17 cellular contexts compared by ENCODE assay signal in genomic region chrX:71151366-71151765, GRCh38. TPM values are rescaled to one million over a fixed set of nuclear protein-coding genes. Genes with fewer than 3 reads are reported as not detected.
A peak's percentile ranks its signal among the peaks of the same experiment; 100 is the strongest.
DNase-seq lines count a peak whose midpoint lies in the region; ATAC-seq and TF ChIP-seq lines count a peak whose summit lies in the region.
"Had no signal": no experiment of that assay in that cellular context is flagged by ENCODE, and none has a peak within 500 bp of the region (broad histone marks: within the 10 kb centered on the region; RNA-seq: fewer than 3 reads in every experiment).

No MANE protein-coding gene starts in this region.

- intact Hi-C loops in dorsolateral prefrontal cortex (cut with DNase I): no loop called here

- H3K27me3 ChIP-seq in BLaER1 treated with 17β-estradiol and CSF1 and Interleukin-3, amounts not matched to agents 10 nM and 100 nM: peaks cover 22 to 97% (median 65%) of the 10 kb centered on the region in 11 experiments
- peaks cover 0 to 63% (median 21%) of the 10 kb centered on the region in 45 donors for H3K27me3 ChIP-seq in dorsolateral prefrontal cortex
- H3K27me3 ChIP-seq in osteoblast (ENCODE audit: insufficient read depth, low read length): peaks cover 6% of the 10 kb centered on the region
- H3K27me3 ChIP-seq in HAP-1 (ENCODE audit: low read depth): no peaks in the 10 kb centered on the region

- no peak overlapping the region for H3K9ac ChIP-seq in BLaER1 treated with 17β-estradiol and CSF1 and Interleukin-3, amounts not matched to agents 10 nM and 100 nM
- H3K9ac ChIP-seq: BLaER1 had no signal

- TF ChIP-seq CTCF in dorsolateral prefrontal cortex (IDR thresholded peaks at IDR 0.05 in 54 of 56, conservative IDR thresholded peaks at IDR 0.05 in 2 of 56; ENCODE audit: low read depth in 1 of 56, partially characterized antibody in 56 of 56) (no peak), osteoblast (IDR thresholded peaks at IDR 0.05; ENCODE audit: extremely low read depth, low read depth, low read length) (no peak)

- peaks cover 0 to 16% (median 0%) of the 10 kb centered on the region in 11 experiments; a peak in 5 of 22 replicates for H4K20me1 ChIP-seq in BLaER1 treated with 17β-estradiol and CSF1 and Interleukin-3, amounts not matched to agents 10 nM and 100 nM
- no peaks in the 10 kb centered on the region for H4K20me1 ChIP-seq in osteoblast (ENCODE audit: insufficient read depth, low read length)

- no peaks in the 10 kb centered on the region for H3K27me3 Mint-ChIP-seq in T-helper 17 cell

- H3K79me2 ChIP-seq in osteoblast (ENCODE audit: insufficient read depth, low read length): no peaks in the 10 kb centered on the region

- H3K36me3 ChIP-seq in BLaER1 treated with 17β-estradiol and CSF1 and Interleukin-3, amounts not matched to agents 10 nM and 100 nM: no peaks in the 10 kb centered on the region
- H3K36me3 ChIP-seq in osteoblast (ENCODE audit: insufficient read depth, low read length): no peaks in the 10 kb centered on the region
- H3K36me3 ChIP-seq in HAP-1 (replicated peaks): no peaks in the 10 kb centered on the region
- H3K36me3 ChIP-seq: BLaER1 had no signal

- H3K4me2 ChIP-seq in BLaER1 treated with 17β-estradiol and CSF1 and Interleukin-3, amounts not matched to agents 10 nM and 100 nM: peak overlapping the region in 7 of 11 experiments; percentile 8 to 50 (median 29); a peak in 10 of 22 replicates
- no peak overlapping the region for H3K4me2 ChIP-seq in osteoblast (ENCODE audit: insufficient read depth, low read length)
- H3K4me2 ChIP-seq: BLaER1 had no signal

- H3K4me1 ChIP-seq in BLaER1 treated with 17β-estradiol and CSF1 and Interleukin-3, amounts not matched to agents 10 nM and 100 nM: peaks cover 29 to 74% (median 49%) of the 10 kb centered on the region in 10 experiments
- peaks cover under 1% of the 10 kb centered on the region for H3K4me1 ChIP-seq in osteoblast (ENCODE audit: insufficient read depth, low read length)
- H3K4me1 ChIP-seq in HAP-1: no peaks in the 10 kb centered on the region

- H3K4me3 Mint-ChIP-seq in T-helper 17 cell: no peak overlapping the region
- H3K4me3 Mint-ChIP-seq: CD8-positive, alpha-beta T cell had no signal

- H3K27ac Mint-ChIP-seq in T-helper 17 cell: peak overlapping the region; percentile 62
- H3K27ac Mint-ChIP-seq: CD8-positive, alpha-beta T cell had no signal

- no peaks in the 10 kb centered on the region for H3K9me3 ChIP-seq in BLaER1 treated with 17β-estradiol and CSF1 and Interleukin-3, amounts not matched to agents 10 nM and 100 nM (replicated peaks in 1 of 11)
- H3K9me3 ChIP-seq in T-helper 17 cell (ENCODE audit: control insufficient read depth, low read length, poor library complexity, severe bottlenecking) (no peaks in the 10 kb centered on the region), osteoblast (ENCODE audit: low read depth, low read length) (no peaks in the 10 kb centered on the region), HAP-1 (no peaks in the 10 kb centered on the region)
- H3K9me3 ChIP-seq: BLaER1 had no signal

- H3K4me1 Mint-ChIP-seq in T-helper 17 cell: peaks cover 15% of the 10 kb centered on the region

- in situ Hi-C loops in HAP-1 (cut with MboI; ENCODE audit: low sequenced_read_pairs): no loop called here

- DNase-seq in T-helper 17 cell (no peak), dorsolateral prefrontal cortex (no peak), osteoblast (ENCODE audit: insufficient read length, low spot score, missing footprints) (peak; percentile 58), HUDEP-2 (lab: John Stamatoyannopoulos, UW; ENCODE audit: unreplicated experiment in 76 of 76) (no peak), HAP-1 (ENCODE audit: low spot score in 2 of 2) (no peak)
- no peak for DNase-seq in activated CD4-positive, CD25-positive, alpha-beta regulatory T cell (lab: John Stamatoyannopoulos, UW)
- DNase-seq: 8988T; Calu3; CD8-positive, alpha-beta T cell; DMS79 treated with DMSO at 0.1 percent for 48 hours; GF-D8; GOT3; H7 had no signal

- H3K36me3 Mint-ChIP-seq in T-helper 17 cell (ENCODE audit: low read depth): peaks cover 3% of the 10 kb centered on the region

- H2AFZ ChIP-seq in osteoblast (ENCODE audit: low read length): no peak overlapping the region

- H3K27ac ChIP-seq in BLaER1 treated with 17β-estradiol and CSF1 and Interleukin-3, amounts not matched to agents 10 nM and 100 nM: no peak overlapping the region
- H3K27ac ChIP-seq in dorsolateral prefrontal cortex (peak overlapping the region in 32 of 59 donors; percentile 9 to 73 (median 50)), osteoblast (ENCODE audit: low read depth, low read length) (no peak overlapping the region)
- H3K27ac ChIP-seq: BLaER1 had no signal

- no peak for ATAC-seq in T-helper 17 cell
- ATAC-seq: CD8-positive, alpha-beta T cell had no signal

- no peak overlapping the region for H3K4me3 ChIP-seq in BLaER1 treated with 17β-estradiol and CSF1 and Interleukin-3, amounts not matched to agents 10 nM and 100 nM
- H3K4me3 ChIP-seq in dorsolateral prefrontal cortex (no peak overlapping the region), osteoblast (ENCODE audit: insufficient read depth, low read length) (no peak overlapping the region), HAP-1 (no peak overlapping the region)
- H3K4me3 ChIP-seq: BLaER1 had no signal

RNA-seq across cellular contexts. Expression of gene NLGN3, which starts 6.7 kb away (rescaled TPM):
- total RNA-seq in T-helper 17 cell: 1 to 10 TPM; 2.9 to 4.2 TPM
- 10 to 100 TPM; 39.2 to 90.6 (median 57.8) TPM for total RNA-seq in dorsolateral prefrontal cortex
- total RNA-seq in osteoblast: 0.29 and 0.36 TPM in 2 replicates

RNA-seq across cellular contexts. Expression of gene MED12, which starts 33.0 kb away (rescaled TPM):
- 10 to 100 TPM; 66.2 to 79.2 TPM for total RNA-seq in T-helper 17 cell
- 10 to 100 TPM; 29.6 to 65.9 (median 47.2) TPM for total RNA-seq in dorsolateral prefrontal cortex
- total RNA-seq in osteoblast: 20.9 and 24.2 TPM in 2 replicates

RNA-seq across cellular contexts. Expression of gene IL2RG, which starts 40.0 kb away (rescaled TPM):
- 100 to 1,000 TPM; 347 to 400 TPM for total RNA-seq in T-helper 17 cell
- 1 to 10 TPM in 78 of 120 experiments, under 1 TPM in 29, not detected in 13; 0.40 to 4.4 (median 1.5) TPM for total RNA-seq in dorsolateral prefrontal cortex
- not detected in 2 replicates for total RNA-seq in osteoblast
- total RNA-seq: H7, HT-29 had no signal

RNA-seq across cellular contexts. Expression of gene CXorf65, which starts 44.8 kb away (rescaled TPM):
- total RNA-seq in T-helper 17 cell (10 to 100 TPM; 57.7 to 68.3 TPM), dorsolateral prefrontal cortex (not detected), osteoblast (not detected in 2 replicates)
- total RNA-seq: A673, Calu3, HT-29 had no signal

RNA-seq across cellular contexts. Expression of gene FOXO4, which starts 55.7 kb away (rescaled TPM):
- total RNA-seq in T-helper 17 cell: 10 to 100 TPM; 23.4 to 40.1 TPM
- total RNA-seq in dorsolateral prefrontal cortex: 100 to 1,000 TPM in 15 of 120 experiments, 10 to 100 TPM in 105; 35.9 to 223 (median 67.8) TPM
- total RNA-seq in osteoblast: 6.8 and 7.6 TPM in 2 replicates

Comparison
In these comparisons a context has a peak if more than half of its experiments do, and no peak if none do; other contexts are left out.
1. H3K27ac ChIP-seq: peak in dorsolateral prefrontal cortex (32 of 59); none in BLaER1 treated with 17β-estradiol and CSF1 and Interleukin-3, amounts not matched to agents 10 nM and 100 nM (0 of 11) and osteoblast (single experiment).
2. RNA of gene NLGN3, which starts 6.7 kb away (total RNA-seq): 39.2 to 90.6 TPM in dorsolateral prefrontal cortex; 2.9 to 4.2 TPM in T-helper 17 cell and 0.29 to 0.36 TPM in osteoblast; every median in the first group is over 4 times any median in the second.
3. RNA of gene IL2RG, which starts 40.0 kb away (total RNA-seq): 347 to 400 TPM in T-helper 17 cell; 0.40 to 4.4 TPM in dorsolateral prefrontal cortex and not detected in osteoblast; every median in the first group is over 10 times any median in the second.